In the genomic region with DNA sequence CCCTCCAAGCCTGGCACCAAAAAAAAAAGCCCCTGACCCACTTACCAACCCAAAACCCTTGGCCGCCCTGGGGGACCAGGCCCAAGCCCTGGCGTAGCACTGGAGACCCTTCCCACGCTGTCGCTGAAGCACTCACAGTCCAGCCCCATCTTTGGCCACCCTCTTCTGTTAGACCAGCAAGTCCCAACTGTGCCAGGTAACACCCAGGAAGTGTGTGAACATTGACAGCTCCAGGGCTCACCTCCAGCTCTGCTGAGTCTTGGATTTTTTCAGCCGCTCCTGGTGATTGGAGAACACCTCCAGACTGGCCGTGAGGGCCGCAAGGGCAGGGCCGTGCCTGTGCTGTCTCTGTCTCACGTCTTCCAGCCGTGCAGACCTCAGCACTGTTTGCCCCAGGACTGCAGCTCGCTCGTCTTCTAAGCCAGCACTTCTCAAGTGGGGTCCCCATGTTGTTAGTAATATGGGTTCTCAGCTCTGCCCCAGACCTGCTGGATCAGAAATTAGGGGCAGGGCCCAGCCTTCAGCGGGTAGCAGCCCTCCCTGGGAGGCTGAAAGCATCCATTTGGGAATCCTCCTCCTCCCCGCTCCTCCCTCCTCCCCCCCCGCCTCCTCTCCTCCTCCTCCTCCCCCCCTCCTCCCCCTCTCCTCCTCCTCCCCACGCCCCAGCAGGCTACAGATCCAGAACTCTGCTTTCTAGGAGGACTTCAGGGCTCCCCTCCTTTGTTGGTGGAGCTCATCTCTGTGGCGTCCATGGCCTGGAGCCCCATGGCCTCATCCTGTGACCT, we compare ENCODE assay signal across 13 cellular contexts. TPM values are rescaled to one million over a fixed set of nuclear protein-coding genes. Genes with fewer than 3 reads are reported as not detected.
DNase-seq lines count a peak whose midpoint lies in the region; ATAC-seq and TF ChIP-seq lines count a peak whose summit lies in the region.
"Had no signal": no experiment of that assay in that cellular context is flagged by ENCODE, and none has a peak within 500 bp of the region (broad histone marks: within the 10 kb centered on the region; RNA-seq: fewer than 3 reads in every experiment).

No MANE protein-coding gene starts in this region.

- no peak overlapping the region for H3K27ac Mint-ChIP-seq in activated T-cell treated with anti-CD3 and anti-CD28 coated beads, Interleukin-2, amount 50 U/mL, for 24 hours
- H3K27ac Mint-ChIP-seq in activated CD4-positive, alpha-beta memory T cell treated with anti-CD3 and anti-CD28 coated beads for 36 hours: no peak overlapping the region
- H3K27ac Mint-ChIP-seq: nephron had no signal

- no peak overlapping the region for H3K4me2 ChIP-seq in smooth muscle cell

- 90% methylated on average over 13 of the region's 17 CpGs for whole genome bisulfite sequencing in smooth muscle cell (ENCODE audit: low lambda C conversion rate)

- no peaks in the 10 kb centered on the region for H3K27me3 ChIP-seq in smooth muscle cell (ENCODE audit: low read depth)

- no peaks in the 10 kb centered on the region for H3F3A ChIP-seq in smooth muscle cell (ENCODE audit: low read depth)

- H3K9ac ChIP-seq in smooth muscle cell (ENCODE audit: low read depth): no peak overlapping the region

- no peaks in the 10 kb centered on the region for H3K36me3 ChIP-seq in smooth muscle cell (ENCODE audit: low read depth)

- CTCF ChIA-PET in activated CD4-positive, alpha-beta memory T cell treated with anti-CD3 and anti-CD28 coated beads for 36 hours (lab: Charles Lee): no interaction called here

- no peak overlapping the region for H2AFZ ChIP-seq in smooth muscle cell (ENCODE audit: low read depth)

- H3K4me1 ChIP-seq in smooth muscle cell (ENCODE audit: low read depth): no peaks in the 10 kb centered on the region

- H3K4me3 Mint-ChIP-seq in activated T-cell treated with anti-CD3 and anti-CD28 coated beads, Interleukin-2, amount 50 U/mL, for 24 hours: no peak overlapping the region
- no peak overlapping the region for H3K4me3 Mint-ChIP-seq in activated T-cell treated with anti-CD3 and anti-CD28 coated beads, Interleukin-2, amount 50 U/mL, for 4 hours
- H3K4me3 Mint-ChIP-seq in activated CD4-positive, alpha-beta memory T cell treated with anti-CD3 and anti-CD28 coated beads for 36 hours: no peak overlapping the region
- H3K4me3 Mint-ChIP-seq: nephron had no signal

- no peaks in the 10 kb centered on the region for H3K79me2 ChIP-seq in smooth muscle cell (ENCODE audit: low read depth)

- H3K9me3 Mint-ChIP-seq in activated T-cell treated with anti-CD3 and anti-CD28 coated beads, Interleukin-2, amount 50 U/mL, for 24 hours: no peaks in the 10 kb centered on the region
- no peaks in the 10 kb centered on the region for H3K9me3 Mint-ChIP-seq in activated T-cell treated with anti-CD3 and anti-CD28 coated beads, Interleukin-2, amount 50 U/mL, for 4 hours
- no peaks in the 10 kb centered on the region for H3K9me3 Mint-ChIP-seq in activated CD4-positive, alpha-beta memory T cell treated with anti-CD3 and anti-CD28 coated beads for 36 hours
- H3K9me3 Mint-ChIP-seq: nephron had no signal

- POLR2A ChIA-PET in activated CD4-positive, alpha-beta memory T cell treated with anti-CD3 and anti-CD28 coated beads for 36 hours (lab: Charles Lee): no interaction called here

- no peak for TF ChIP-seq CTCF in smooth muscle cell (IDR thresholded peaks at IDR 0.05; ENCODE audit: borderline replicate concordance, insufficient read depth, poor library complexity, severe bottlenecking)

- no peaks in the 10 kb centered on the region for H3K27me3 Mint-ChIP-seq in activated T-cell treated with anti-CD3 and anti-CD28 coated beads, Interleukin-2, amount 50 U/mL, for 24 hours
- H3K27me3 Mint-ChIP-seq in activated T-cell treated with anti-CD3 and anti-CD28 coated beads, Interleukin-2, amount 50 U/mL, for 4 hours (ENCODE audit: low read depth): no peaks in the 10 kb centered on the region
- H3K27me3 Mint-ChIP-seq in activated CD4-positive, alpha-beta memory T cell treated with anti-CD3 and anti-CD28 coated beads for 36 hours: no peaks in the 10 kb centered on the region

- H3K4me1 Mint-ChIP-seq in activated T-cell treated with anti-CD3 and anti-CD28 coated beads, Interleukin-2, amount 50 U/mL, for 24 hours (ENCODE audit: low read depth): no peaks in the 10 kb centered on the region
- H3K4me1 Mint-ChIP-seq in activated T-cell treated with anti-CD3 and anti-CD28 coated beads, Interleukin-2, amount 50 U/mL, for 4 hours (ENCODE audit: low read depth): no peaks in the 10 kb centered on the region
- H3K4me1 Mint-ChIP-seq in activated CD4-positive, alpha-beta memory T cell treated with anti-CD3 and anti-CD28 coated beads for 36 hours (ENCODE audit: low read depth): no peaks in the 10 kb centered on the region

- peak; percentile 3 for DNase-seq in activated T-cell treated with anti-CD3 and anti-CD28 coated beads, Interleukin-2, amount 50 U/mL, for 24 hours
- no peak for DNase-seq in activated T-cell treated with anti-CD3 and anti-CD28 coated beads, Interleukin-2, amount 50 U/mL, for 4 hours
- DNase-seq in activated CD4-positive, alpha-beta memory T cell treated with anti-CD3 and anti-CD28 coated beads for 36 hours: peak; percentile 4
- peak; percentile 12 for DNase-seq in iPS-NIHi7 (ENCODE audit: extremely low spot score)
- peak; percentile 53 for DNase-seq in sciatic nerve (ENCODE audit: low spot score)
- no peak for DNase-seq in SW480 (ENCODE audit: low spot score)
- DNase-seq in smooth muscle cell (lab: John Stamatoyannopoulos, UW; ENCODE audit: unreplicated experiment): no peak
- DNase-seq: GDM1; NCI-H1105 treated with DMSO at 0.1 percent for 48 hours; stimulated activated naive CD4-positive, alpha-beta T cell treated with Interleukin-2 at 50 U/mL for 16 hours had no signal

- no peak for ATAC-seq in activated T-cell treated with anti-CD3 and anti-CD28 coated beads, Interleukin-2, amount 50 U/mL, for 4 hours
- ATAC-seq in sciatic nerve: no peak
- no peak for ATAC-seq in HG02763 (IDR thresholded peaks at IDR 0.05; ENCODE audit: unreplicated experiment)
- ATAC-seq: left colon had no signal

- no peaks in the 10 kb centered on the region for H4K20me1 ChIP-seq in smooth muscle cell (ENCODE audit: low read depth)

- H3K27ac ChIP-seq in smooth muscle cell (ENCODE audit: low read depth): no peak overlapping the region

- intact Hi-C loops in activated CD4-positive, alpha-beta memory T cell treated with anti-CD3 and anti-CD28 coated beads for 36 hours (cut with micrococcal nuclease): no loop called here
- intact Hi-C loops in sciatic nerve (cut with DNase I): no loop called here

- no peak overlapping the region for H3K4me3 ChIP-seq in smooth muscle cell

- H3K36me3 Mint-ChIP-seq in activated T-cell treated with anti-CD3 and anti-CD28 coated beads, Interleukin-2, amount 50 U/mL, for 24 hours (ENCODE audit: low read depth): peaks cover 9% of the 10 kb centered on the region
- H3K36me3 Mint-ChIP-seq in activated T-cell treated with anti-CD3 and anti-CD28 coated beads, Interleukin-2, amount 50 U/mL, for 4 hours (ENCODE audit: insufficient read depth): no peaks in the 10 kb centered on the region
- H3K36me3 Mint-ChIP-seq in activated CD4-positive, alpha-beta memory T cell treated with anti-CD3 and anti-CD28 coated beads for 36 hours: no peaks in the 10 kb centered on the region

- H3K9me3 ChIP-seq in smooth muscle cell (replicated peaks; ENCODE audit: low read depth): no peaks in the 10 kb centered on the region

RNA-seq across cellular contexts. Expression of a gene that starts 18.1 kb away (rescaled TPM):
- total RNA-seq in activated T-cell treated with anti-CD3 and anti-CD28 coated beads, Interleukin-2, amount 50 U/mL, for 4 hours: 10 to 100 TPM; 11.5 to 17.2 (median 16.4) TPM
- 10 to 100 TPM; 17.8 to 18.8 TPM for total RNA-seq in activated CD4-positive, alpha-beta memory T cell treated with anti-CD3 and anti-CD28 coated beads for 36 hours
- total RNA-seq in sciatic nerve (47.5 TPM), smooth muscle cell (12.1 and 17.7 TPM in 2 replicates)
- polyA plus RNA-seq in smooth muscle cell: 32.9 and 46.7 TPM in 2 replicates

RNA-seq across cellular contexts. Expression of a gene that starts 59.6 kb away (rescaled TPM):
- 10 to 100 TPM; 52.2 to 67.6 (median 55.4) TPM for total RNA-seq in activated T-cell treated with anti-CD3 and anti-CD28 coated beads, Interleukin-2, amount 50 U/mL, for 4 hours
- 100 to 1,000 TPM in 1 of 2 experiments, 10 to 100 TPM in 1; 88.7 to 104 TPM for total RNA-seq in activated CD4-positive, alpha-beta memory T cell treated with anti-CD3 and anti-CD28 coated beads for 36 hours
- total RNA-seq in sciatic nerve (78.7 TPM), smooth muscle cell (31.3 and 35.8 TPM in 2 replicates)
- polyA plus RNA-seq in smooth muscle cell: 22.5 and 38.0 TPM in 2 replicates

Comparison
In these comparisons a context has a peak if more than half of its experiments do, and no peak if none do; other contexts are left out.
1. DNase-seq: peak in activated T-cell treated with anti-CD3 and anti-CD28 coated beads, Interleukin-2, amount 50 U/mL, for 24 hours (single experiment), activated CD4-positive, alpha-beta memory T cell treated with anti-CD3 and anti-CD28 coated beads for 36 hours (single experiment), iPS-NIHi7 (single experiment) and sciatic nerve (single experiment); none in activated T-cell treated with anti-CD3 and anti-CD28 coated beads, Interleukin-2, amount 50 U/mL, for 4 hours (single experiment), SW480 (single experiment) and smooth muscle cell (single experiment).